Comparison of ENCODE assay signal across 15 cellular contexts in genomic region chr6:88775866-88776571, GRCh38.
"Had no signal": no experiment of that assay in that cellular context is flagged by ENCODE, and none has a peak within 500 bp of the region (broad histone marks: within the 10 kb centered on the region; RNA-seq: fewer than 3 reads in every experiment).

No MANE protein-coding gene starts in this region.

- H3K4me3 ChIP-seq: cardiac muscle cell, esophagus squamous epithelium, lower lobe of right lung, tibial artery, uterus had no signal

- ATAC-seq: left cardiac atrium, lower lobe of right lung had no signal

- H3K9me3 ChIP-seq: esophagus squamous epithelium, lower lobe of right lung, tibial artery, uterus had no signal

- H3K27ac Mint-ChIP-seq: activated CD4-positive, alpha-beta memory T cell treated with anti-CD3 and anti-CD28 coated beads, Interleukin-2, amount 10 ng/mL, durations not matched to agents 7 days and 5 days had no signal

- H3K27me3 Mint-ChIP-seq: activated CD4-positive, alpha-beta memory T cell treated with anti-CD3 and anti-CD28 coated beads, Interleukin-2, amount 10 ng/mL, durations not matched to agents 7 days and 5 days had no signal

- H3K36me3 ChIP-seq: cardiac muscle cell, lower lobe of right lung, tibial artery, uterus had no signal

- FAIRE-seq: colon had no signal

- DNase-seq: activated CD4-positive, alpha-beta memory T cell treated with anti-CD3 and anti-CD28 coated beads, Interleukin-2, amount 10 ng/mL, durations not matched to agents 7 days and 5 days; activated CD8-positive, alpha-beta memory T cell treated with anti-CD3 and anti-CD28 coated beads, Interleukin-2, amount 50 U/mL, for 48 hours; activated effector memory CD4-positive, alpha-beta T cell treated with anti-CD3 and anti-CD28 coated beads, Interleukin-2, amount 50 U/mL, for 16 hours; esophagus squamous epithelium; foreskin fibroblast; left cardiac atrium; lower lobe of right lung; midbrain; retina; stimulated activated CD4-positive, alpha-beta T cell treated with anti-CD3 and anti-CD28 coated beads, Interleukin-15, amount 100 ng/mL, for 24 hours; stimulated activated CD4-positive, alpha-beta T cell treated with anti-CD3 and anti-CD28 coated beads, Interleukin-4, amount 100 ng/mL, for 24 hours; tibial artery; uterus had no signal

- H3K27ac ChIP-seq: cardiac muscle cell, esophagus squamous epithelium, lower lobe of right lung, tibial artery, uterus had no signal

- H3K4me1 ChIP-seq: esophagus squamous epithelium, lower lobe of right lung, tibial artery, uterus had no signal

- H3K4me3 Mint-ChIP-seq: activated CD4-positive, alpha-beta memory T cell treated with anti-CD3 and anti-CD28 coated beads, Interleukin-2, amount 10 ng/mL, durations not matched to agents 7 days and 5 days had no signal

- H3K27me3 ChIP-seq: cardiac muscle cell, esophagus squamous epithelium, tibial artery, uterus had no signal
